ENCODE assay signal across 18 cellular contexts in the genomic region with DNA sequence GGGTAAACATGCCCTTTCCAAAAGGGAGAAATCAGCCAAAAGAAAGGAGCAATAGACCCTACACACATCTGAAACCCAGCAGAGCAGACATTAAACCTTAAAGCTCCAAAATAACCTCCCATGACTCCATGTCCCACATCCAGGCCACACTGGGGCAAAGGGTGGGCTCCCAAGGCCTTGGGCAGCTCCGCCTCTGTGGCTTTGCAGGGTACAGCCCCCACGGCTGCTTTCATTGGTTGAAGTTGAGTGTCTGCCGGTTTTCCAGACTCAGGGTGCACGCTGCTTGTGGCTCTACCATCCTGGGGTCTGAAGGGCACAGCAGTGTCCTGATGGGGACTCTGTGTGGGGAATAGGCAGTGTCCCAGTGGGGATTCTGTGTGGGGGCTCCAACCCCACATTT.
"Had no signal": no experiment of that assay in that cellular context is flagged by ENCODE, and none has a peak within 500 bp of the region (broad histone marks: within the 10 kb centered on the region; RNA-seq: fewer than 3 reads in every experiment).

No MANE protein-coding gene starts in this region.

- H3K36me3 ChIP-seq: esophagus muscularis mucosa, gastroesophageal sphincter, ovary, tibial artery, upper lobe of left lung, vagina had no signal

- H3K4me3 ChIP-seq: esophagus muscularis mucosa, gastroesophageal sphincter, mucosa of descending colon, ovary, smooth muscle cell, tibial artery, upper lobe of left lung, vagina had no signal

- ATAC-seq: gastroesophageal sphincter; left lobe of liver; mucosa of descending colon; naive thymus-derived CD8-positive, alpha-beta T cell had no signal

- H3K4me1 ChIP-seq: esophagus muscularis mucosa, gastroesophageal sphincter, tibial artery, upper lobe of left lung, vagina had no signal

- H3K27ac Mint-ChIP-seq: naive thymus-derived CD8-positive, alpha-beta T cell had no signal

- H3K9me3 ChIP-seq: esophagus muscularis mucosa, gastroesophageal sphincter, mucosa of descending colon, ovary, tibial artery, upper lobe of left lung, vagina had no signal

- H3K4me2 ChIP-seq: smooth muscle cell had no signal

- H3K4me3 Mint-ChIP-seq: naive thymus-derived CD8-positive, alpha-beta T cell had no signal

- H3K9me3 Mint-ChIP-seq: naive thymus-derived CD8-positive, alpha-beta T cell had no signal

- H3K27ac ChIP-seq: epithelial cell of prostate, esophagus muscularis mucosa, gastroesophageal sphincter, ovary, tibial artery, upper lobe of left lung, vagina had no signal

- DNase-seq: effector memory CD4-positive, alpha-beta T cell; glutamatergic neuron; mammary epithelial cell; mucosa of descending colon; nucleus accumbens; ovary; right cardiac atrium; stimulated activated CD4-positive, alpha-beta T cell treated with anti-CD3 and anti-CD28 coated beads, Interleukin-2, amount 100 ng/mL, for 48 hours; stimulated activated naive CD4-positive, alpha-beta T cell treated with Interleukin-2 at 50 U/mL for 16 hours; tibial artery had no signal

- H3K4me1 Mint-ChIP-seq: naive thymus-derived CD8-positive, alpha-beta T cell had no signal

- H3K36me3 Mint-ChIP-seq: naive thymus-derived CD8-positive, alpha-beta T cell had no signal

- H3K27me3 ChIP-seq: esophagus muscularis mucosa, gastroesophageal sphincter, ovary, tibial artery, upper lobe of left lung, vagina had no signal
